18 cellular contexts compared by ENCODE assay signal in the genomic region with DNA sequence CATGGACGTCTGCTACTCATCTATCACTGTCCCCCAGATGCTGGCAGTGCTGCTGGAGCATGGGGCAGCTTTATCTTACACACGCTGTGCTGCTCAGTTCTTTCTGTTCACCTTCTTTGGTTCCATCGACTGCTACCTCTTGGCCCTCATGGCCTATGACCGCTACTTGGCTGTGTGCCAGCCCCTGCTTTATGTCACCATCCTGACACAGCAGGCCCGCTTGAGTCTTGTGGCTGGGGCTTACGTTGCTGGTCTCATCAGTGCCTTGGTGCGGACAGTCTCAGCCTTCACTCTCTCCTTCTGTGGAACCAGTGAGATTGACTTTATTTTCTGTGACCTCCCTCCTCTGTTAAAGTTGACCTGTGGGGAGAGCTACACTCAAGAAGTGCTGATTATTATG. TPM values are rescaled to one million over a fixed set of nuclear protein-coding genes. Genes with fewer than 3 reads are reported as not detected.
DNase-seq lines count a peak whose midpoint lies in the region; ATAC-seq, FAIRE-seq and TF ChIP-seq lines count a peak whose summit lies in the region.
"Had no signal": no experiment of that assay in that cellular context is flagged by ENCODE, and none has a peak within 500 bp of the region (broad histone marks: within the 10 kb centered on the region; RNA-seq: fewer than 3 reads in every experiment).

No MANE protein-coding gene starts in this region.

- H3K27me3 ChIP-seq in SK-N-SH (ENCODE audit: insufficient read depth), result no peaks in the 10 kb centered on the region
- no peaks in the 10 kb centered on the region for H3K27me3 ChIP-seq in K562 (ENCODE audit: control insufficient read depth in 2 of 2, insufficient read depth in 2 of 2, low read length in 2 of 2)
- H3K27me3 ChIP-seq: SJCRH30 had no signal

- ATAC-seq in SK-N-SH treated with all-trans-retinoic acid at 6 μM for 48 hours (no peak), K562 (peak; percentile 80)

- no peaks in the 10 kb centered on the region for H3F3A ChIP-seq in SK-N-SH (replicated peaks; ENCODE audit: insufficient read depth)

- CTCF ChIA-PET in SK-N-SH (lab: Yijun Ruan, JAX) (no interaction called here), K562 (lab: Yijun Ruan, JAX; ENCODE audit: low intra/inter-chr PET ratio) (no interaction called here)

- H3K4me1 ChIP-seq in SK-N-SH (ENCODE audit: control insufficient read depth in 1 of 2, insufficient read depth in 2 of 2, low read depth in 1 of 2, low read length in 1 of 2) (no peaks in the 10 kb centered on the region), K562 (replicated peaks in 1 of 2; ENCODE audit: control insufficient read depth in 2 of 2, insufficient read depth in 2 of 2, low read length in 2 of 2) (no peaks in the 10 kb centered on the region)
- H3K4me1 ChIP-seq: Caco-2, SJCRH30 had no signal

- intact Hi-C loops in K562 (cut with micrococcal nuclease), result no loop called here

- no peak overlapping the region for H3K9ac ChIP-seq in SK-N-SH
- H3K9ac ChIP-seq in K562 (ENCODE audit: insufficient read depth in 1 of 2, low read depth in 2 of 2, low read length in 2 of 2), result no peak overlapping the region

- no peak overlapping the region for H3K4me2 ChIP-seq in SK-N-SH
- H3K4me2 ChIP-seq in K562 (ENCODE audit: insufficient read depth, low read length), result no peak overlapping the region

- POLR2A ChIA-PET in SK-N-SH (lab: Yijun Ruan, JAX) (no interaction called here), K562 (lab: Yijun Ruan, JAX) (no interaction called here)

- 6% methylated on average over 7 of the region's 7 CpGs for WGBS in SK-N-SH (ENCODE audit: low lambda C conversion rate)
- WGBS in K562 (ENCODE audit: insufficient coverage, low coverage, missing lambda C conversion rate), result 1% methylated on average over 6 of the region's 7 CpGs

- DNase-seq in SK-N-SH (peak; percentile 1), COLO668 (lab: John Stamatoyannopoulos, UW; ENCODE audit: unreplicated experiment) (peak; percentile 42), NCI-H69 (lab: John Stamatoyannopoulos, UW) (peak; percentile 15), K562 (ENCODE audit: extremely low read depth in 1 of 4, low spot score in 3 of 4) (peak in 3 of 4 experiments; percentile 13 to 50 (median 19)), NCI-H774 (lab: John Stamatoyannopoulos, UW) (no peak), activated gamma-delta T cell (lab: John Stamatoyannopoulos, UW) (no peak), NCI-H2107 (lab: John Stamatoyannopoulos, UW) (no peak)
- DNase-seq: Caco-2, DMS53, GOT3, KBM-7, MV-4-11, NCI-H1436 treated with DMSO at 0.1 percent for 48 hours, NCI-H2081 treated with DMSO at 0.1 percent for 48 hours had no signal

- TF ChIP-seq CTCF in SK-N-SH (IDR thresholded peaks at IDR 0.05) (no peak), K562 (IDR thresholded peaks at IDR 0.05 in 2 of 3, conservative IDR thresholded peaks at IDR 0.05 in 1 of 3; ENCODE audit: insufficient read depth in 2 of 3, low read depth in 1 of 3, low read length in 3 of 3) (no peak)

- peak; percentile 6 for FAIRE-seq in K562 (lab: Jason Lieb, UNC)

- no peaks in the 10 kb centered on the region for H3K9me2 ChIP-seq in SK-N-SH

- no peaks in the 10 kb centered on the region for H4K20me1 ChIP-seq in SK-N-SH (ENCODE audit: insufficient read depth)
- no peaks in the 10 kb centered on the region for H4K20me1 ChIP-seq in K562 (replicated peaks; ENCODE audit: control insufficient read depth, insufficient read depth, low read length)

- H3K9me1 ChIP-seq in K562 (ENCODE audit: control insufficient read depth, insufficient read depth, low read length), result no peaks in the 10 kb centered on the region

- TF ChIP-seq POLR2A in K562 (conservative IDR thresholded peaks at IDR 0.05), result no peak

- no TSS peak for BruUV-seq in K562 (replicated peaks; lab: Mats Ljungman, UMichigan)

- H3K36me3 ChIP-seq in SK-N-SH (replicated peaks in 1 of 2; ENCODE audit: control insufficient read depth in 1 of 2, insufficient read depth in 2 of 2, low read length in 1 of 2) (no peaks in the 10 kb centered on the region), K562 (ENCODE audit: control insufficient read depth, insufficient read depth, low read length) (no peaks in the 10 kb centered on the region)
- H3K36me3 ChIP-seq: SJCRH30 had no signal

- H3K79me2 ChIP-seq in SK-N-SH (ENCODE audit: insufficient read depth) (no peaks in the 10 kb centered on the region), K562 (ENCODE audit: control insufficient read depth, insufficient read depth, low read length) (no peaks in the 10 kb centered on the region)

- TF ChIP-seq EP300 in SK-N-SH (IDR thresholded peaks at IDR 0.05; ENCODE audit: borderline replicate concordance in 1 of 2, low read depth in 1 of 2, low read length in 1 of 2) (no peak), K562 (IDR thresholded peaks at IDR 0.05; ENCODE audit: low read length) (no peak)

- H3K9me3 ChIP-seq in SK-N-SH (no peaks in the 10 kb centered on the region), K562 (replicated peaks; ENCODE audit: control insufficient read depth, insufficient read depth, low read depth, low read length) (no peaks in the 10 kb centered on the region)
- H3K9me3 ChIP-seq: Caco-2, SJCRH30 had no signal

- H2AFZ ChIP-seq in SK-N-SH (ENCODE audit: low read depth) (no peak overlapping the region), K562 (ENCODE audit: low read depth, low read length) (no peak overlapping the region)

- in situ Hi-C loops in K562 (cut with MboI), result no loop called here

- no peak for TF ChIP-seq RAD21 in SK-N-SH (IDR thresholded peaks at IDR 0.05; ENCODE audit: low read length)
- TF ChIP-seq RAD21 in K562 (CRISPR knock-in tag; conservative IDR thresholded peaks at IDR 0.05 in 1 of 2, IDR thresholded peaks at IDR 0.05 in 1 of 2), result no peak

- H3K27ac ChIP-seq in SK-N-SH (ENCODE audit: low read depth in 2 of 2, low read length in 1 of 2) (no peak overlapping the region), K562 (ENCODE audit: extremely low read depth, low read depth, low read length) (no peak overlapping the region)
- H3K27ac ChIP-seq: SJCRH30 had no signal

- no peak overlapping the region for H3K4me3 ChIP-seq in SK-N-SH (ENCODE audit: low read depth in 2 of 2, low read length in 1 of 2)
- H3K4me3 ChIP-seq in K562, result no peak overlapping the region
- H3K4me3 ChIP-seq: SJCRH30 had no signal

RNA-seq across cellular contexts. Expression of a gene that starts 9.2 kb away (rescaled TPM):
- polyA plus RNA-seq in SK-N-SH (2012; rRNA removed) (not detected in 2 replicates), K562 (2011; rRNA removed) (not detected in 2 replicates), K562 (2014; fragmentation: Illumina TruSeq; extraction: Trizol) (not detected in 2 replicates), K562 (2014; fragmentation: Nextera tagmentation; extraction: Ambion mirVana) (not detected), K562 (2014; rRNA removed) (not detected in 2 replicates)
- polyA plus RNA-seq in SK-N-SH (2012; cell fraction: cytosol; rRNA removed), result not detected in 2 replicates
- polyA plus RNA-seq in SK-N-SH (2012; cell fraction: nucleus; rRNA removed), result not detected in 2 replicates
- total RNA-seq in K562 (2011; cell fraction: chromatin; rRNA removed; ENCODE audit: low replicate concordance), result not detected in 2 replicates
- not detected in 2 replicates for total RNA-seq in K562 (2011; cell fraction: nucleolus; rRNA removed)
- not detected in 2 replicates for total RNA-seq in K562 (2011; cell fraction: nucleoplasm; rRNA removed)
- total RNA-seq in K562 (2014; rRNA removed) (not detected in 2 replicates), K562 (2014; rRNA removed; fragmentation: Illumina TruSeq; extraction: Trizol) (not detected in 2 replicates), K562 (2015; rRNA removed; fragmentation: Illumina TruSeq; extraction: Trizol) (not detected in 2 replicates), K562 (2021) (not detected in 2 replicates)
- not detected in 2 replicates for polyA plus RNA-seq in K562 (2011; cell fraction: cytosol; rRNA removed)
- not detected in 2 replicates for polyA plus RNA-seq in K562 (2011; cell fraction: nucleus; rRNA removed)
- polyA plus RNA-seq in K562 (2012), result not detected in 2 replicates
- not detected in 2 replicates for polyA minus RNA-seq in K562 (2011; rRNA and poly(A)+ RNA removed)
- not detected in 2 replicates for polyA minus RNA-seq in K562 (2011; cell fraction: cytosol; rRNA and poly(A)+ RNA removed)
- polyA minus RNA-seq in K562 (2011; cell fraction: nucleus; rRNA and poly(A)+ RNA removed), result not detected in 2 replicates
- total RNA-seq: A673, Caco-2, SJCRH30 had no signal
- polyA plus RNA-seq: CD14-positive monocyte had no signal

RNA-seq across cellular contexts. Expression of a gene that starts 24.3 kb away (rescaled TPM):
- polyA plus RNA-seq in SK-N-SH (2012; rRNA removed) (not detected in 2 replicates), K562 (2011; rRNA removed) (not detected in 2 replicates), K562 (2014; fragmentation: Illumina TruSeq; extraction: Trizol) (not detected in 2 replicates), K562 (2014; fragmentation: Nextera tagmentation; extraction: Ambion mirVana) (not detected), K562 (2014; rRNA removed) (not detected in 2 replicates)
- not detected in 2 replicates for polyA plus RNA-seq in SK-N-SH (2012; cell fraction: cytosol; rRNA removed)
- not detected in 2 replicates for polyA plus RNA-seq in SK-N-SH (2012; cell fraction: nucleus; rRNA removed)
- total RNA-seq in K562 (2011; cell fraction: chromatin; rRNA removed; ENCODE audit: low replicate concordance), result not detected in 2 replicates
- total RNA-seq in K562 (2011; cell fraction: nucleolus; rRNA removed), result not detected in 2 replicates
- not detected in 2 replicates for total RNA-seq in K562 (2011; cell fraction: nucleoplasm; rRNA removed)
- total RNA-seq in K562 (2014; rRNA removed) (not detected in 2 replicates), K562 (2014; rRNA removed; fragmentation: Illumina TruSeq; extraction: Trizol) (not detected in 2 replicates), K562 (2015; rRNA removed; fragmentation: Illumina TruSeq; extraction: Trizol) (not detected in 2 replicates), K562 (2021) (not detected in 2 replicates)
- not detected in 2 replicates for polyA plus RNA-seq in K562 (2011; cell fraction: cytosol; rRNA removed)
- not detected in 2 replicates for polyA plus RNA-seq in K562 (2011; cell fraction: nucleus; rRNA removed)
- not detected in 2 replicates for polyA plus RNA-seq in K562 (2012)
- not detected in 2 replicates for polyA minus RNA-seq in K562 (2011; rRNA and poly(A)+ RNA removed)
- polyA minus RNA-seq in K562 (2011; cell fraction: cytosol; rRNA and poly(A)+ RNA removed), result not detected in 2 replicates
- polyA minus RNA-seq in K562 (2011; cell fraction: nucleus; rRNA and poly(A)+ RNA removed), result not detected in 2 replicates
- total RNA-seq: A673, Caco-2, SJCRH30 had no signal
- polyA plus RNA-seq: CD14-positive monocyte had no signal

RNA-seq across cellular contexts. Expression of a gene that starts 32.9 kb away (rescaled TPM):
- polyA plus RNA-seq in SK-N-SH (2012; rRNA removed) (not detected in 2 replicates), K562 (2011; rRNA removed) (not detected in 2 replicates), K562 (2014; fragmentation: Illumina TruSeq; extraction: Trizol) (not detected in 2 replicates), K562 (2014; fragmentation: Nextera tagmentation; extraction: Ambion mirVana) (not detected), K562 (2014; rRNA removed) (not detected in 2 replicates)
- not detected in 2 replicates for polyA plus RNA-seq in SK-N-SH (2012; cell fraction: cytosol; rRNA removed)
- polyA plus RNA-seq in SK-N-SH (2012; cell fraction: nucleus; rRNA removed), result not detected in 2 replicates
- total RNA-seq in K562 (2011; cell fraction: chromatin; rRNA removed; ENCODE audit: low replicate concordance), result not detected in 2 replicates
- total RNA-seq in K562 (2011; cell fraction: nucleolus; rRNA removed), result not detected in 2 replicates
- not detected in 2 replicates for total RNA-seq in K562 (2011; cell fraction: nucleoplasm; rRNA removed)
- total RNA-seq in K562 (2014; rRNA removed) (not detected in 2 replicates), K562 (2014; rRNA removed; fragmentation: Illumina TruSeq; extraction: Trizol) (not detected in 2 replicates), K562 (2015; rRNA removed; fragmentation: Illumina TruSeq; extraction: Trizol) (not detected in 2 replicates), K562 (2021) (not detected in 2 replicates)
- not detected in 2 replicates for polyA plus RNA-seq in K562 (2011; cell fraction: cytosol; rRNA removed)
- polyA plus RNA-seq in K562 (2011; cell fraction: nucleus; rRNA removed), result not detected in 2 replicates
- not detected in 2 replicates for polyA plus RNA-seq in K562 (2012)
- not detected in 2 replicates for polyA minus RNA-seq in K562 (2011; rRNA and poly(A)+ RNA removed)
- polyA minus RNA-seq in K562 (2011; cell fraction: cytosol; rRNA and poly(A)+ RNA removed), result not detected in 2 replicates
- polyA minus RNA-seq in K562 (2011; cell fraction: nucleus; rRNA and poly(A)+ RNA removed), result not detected in 2 replicates
- total RNA-seq: A673, Caco-2, SJCRH30 had no signal
- polyA plus RNA-seq: CD14-positive monocyte had no signal

RNA-seq across cellular contexts. Expression of a gene that starts 49.1 kb away (rescaled TPM):
- polyA plus RNA-seq in SK-N-SH (2012; rRNA removed) (not detected in 2 replicates), K562 (2011; rRNA removed) (not detected in 2 replicates), K562 (2014; fragmentation: Illumina TruSeq; extraction: Trizol) (not detected in 2 replicates), K562 (2014; fragmentation: Nextera tagmentation; extraction: Ambion mirVana) (not detected), K562 (2014; rRNA removed) (not detected in 2 replicates)
- not detected in 2 replicates for polyA plus RNA-seq in SK-N-SH (2012; cell fraction: cytosol; rRNA removed)
- polyA plus RNA-seq in SK-N-SH (2012; cell fraction: nucleus; rRNA removed), result not detected in 2 replicates
- not detected in 2 replicates for total RNA-seq in K562 (2011; cell fraction: chromatin; rRNA removed; ENCODE audit: low replicate concordance)
- not detected in 2 replicates for total RNA-seq in K562 (2011; cell fraction: nucleolus; rRNA removed)
- total RNA-seq in K562 (2011; cell fraction: nucleoplasm; rRNA removed), result not detected in 2 replicates
- total RNA-seq in K562 (2014; rRNA removed) (not detected in 2 replicates), K562 (2014; rRNA removed; fragmentation: Illumina TruSeq; extraction: Trizol) (not detected in 2 replicates), K562 (2015; rRNA removed; fragmentation: Illumina TruSeq; extraction: Trizol) (not detected in 2 replicates), K562 (2021) (not detected in 2 replicates)
- not detected in 2 replicates for polyA plus RNA-seq in K562 (2011; cell fraction: cytosol; rRNA removed)
- not detected in 2 replicates for polyA plus RNA-seq in K562 (2011; cell fraction: nucleus; rRNA removed)
- not detected in 2 replicates for polyA plus RNA-seq in K562 (2012)
- not detected in 2 replicates for polyA minus RNA-seq in K562 (2011; rRNA and poly(A)+ RNA removed)
- not detected in 2 replicates for polyA minus RNA-seq in K562 (2011; cell fraction: cytosol; rRNA and poly(A)+ RNA removed)
- polyA minus RNA-seq in K562 (2011; cell fraction: nucleus; rRNA and poly(A)+ RNA removed), result not detected in 2 replicates
- total RNA-seq: A673, Caco-2, SJCRH30 had no signal
- polyA plus RNA-seq: CD14-positive monocyte had no signal

RNA-seq across cellular contexts. Expression of a gene that starts 54.3 kb away (rescaled TPM):
- polyA plus RNA-seq in SK-N-SH (2012; rRNA removed) (not detected in 2 replicates), K562 (2011; rRNA removed) (not detected in 2 replicates), K562 (2014; fragmentation: Illumina TruSeq; extraction: Trizol) (not detected in 2 replicates), K562 (2014; fragmentation: Nextera tagmentation; extraction: Ambion mirVana) (not detected), K562 (2014; rRNA removed) (not detected in 2 replicates)
- not detected in 2 replicates for polyA plus RNA-seq in SK-N-SH (2012; cell fraction: cytosol; rRNA removed)
- polyA plus RNA-seq in SK-N-SH (2012; cell fraction: nucleus; rRNA removed), result not detected in 2 replicates
- total RNA-seq in K562 (2011; cell fraction: chromatin; rRNA removed; ENCODE audit: low replicate concordance), result not detected in 2 replicates
- not detected in 2 replicates for total RNA-seq in K562 (2011; cell fraction: nucleolus; rRNA removed)
- not detected in 2 replicates for total RNA-seq in K562 (2011; cell fraction: nucleoplasm; rRNA removed)
- total RNA-seq in K562 (2014; rRNA removed) (not detected in 2 replicates), K562 (2014; rRNA removed; fragmentation: Illumina TruSeq; extraction: Trizol) (not detected in 2 replicates), K562 (2015; rRNA removed; fragmentation: Illumina TruSeq; extraction: Trizol) (not detected in 2 replicates), K562 (2021) (not detected in 2 replicates)
- polyA plus RNA-seq in K562 (2011; cell fraction: cytosol; rRNA removed), result not detected in 2 replicates
- polyA plus RNA-seq in K562 (2011; cell fraction: nucleus; rRNA removed), result not detected in 2 replicates
- not detected in 2 replicates for polyA plus RNA-seq in K562 (2012)
- polyA minus RNA-seq in K562 (2011; rRNA and poly(A)+ RNA removed), result not detected in 2 replicates
- not detected in 2 replicates for polyA minus RNA-seq in K562 (2011; cell fraction: cytosol; rRNA and poly(A)+ RNA removed)
- not detected in 2 replicates for polyA minus RNA-seq in K562 (2011; cell fraction: nucleus; rRNA and poly(A)+ RNA removed)
- total RNA-seq: A673, Caco-2, SJCRH30 had no signal
- polyA plus RNA-seq: CD14-positive monocyte had no signal

Comparison
In these comparisons a context has a peak if more than half of its experiments do, and no peak if none do; other contexts are left out.
1. DNase-seq: peak in SK-N-SH (single experiment), COLO668 (single experiment), NCI-H69 (single experiment) and K562 (3 of 4); none in NCI-H774 (single experiment), activated gamma-delta T cell (single experiment) and NCI-H2107 (single experiment).